ENCODE assay signal across 15 cellular contexts in the genomic region with DNA sequence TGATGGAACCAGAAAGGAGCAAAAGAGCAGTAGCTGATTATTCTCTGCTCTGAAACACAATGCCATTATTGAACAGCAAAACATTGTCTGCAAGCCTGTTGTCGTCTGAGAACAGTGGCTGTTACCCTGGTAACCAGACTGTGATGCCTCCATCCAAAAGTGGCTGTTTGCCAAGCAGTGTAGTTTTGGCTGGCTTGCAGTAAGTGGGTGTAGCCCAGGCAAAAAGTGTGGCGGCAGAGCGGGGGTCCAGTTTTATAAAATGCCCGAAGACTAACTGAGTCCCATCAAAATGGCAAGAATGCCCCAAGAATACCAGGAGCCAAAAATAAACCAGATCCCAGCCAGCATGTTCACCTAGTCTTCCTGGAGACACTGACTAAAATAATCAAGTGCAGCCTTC. TPM values are rescaled to one million over a fixed set of nuclear protein-coding genes. Genes with fewer than 3 reads are reported as not detected.
DNase-seq lines count a peak whose midpoint lies in the region; ATAC-seq and TF ChIP-seq lines count a peak whose summit lies in the region.
"Had no signal": no experiment of that assay in that cellular context is flagged by ENCODE, and none has a peak within 500 bp of the region (broad histone marks: within the 10 kb centered on the region; RNA-seq: fewer than 3 reads in every experiment).

No MANE protein-coding gene starts in this region.

- no peak overlapping the region for H3K27ac Mint-ChIP-seq in endodermal cell
- H3K27ac Mint-ChIP-seq: activated CD8-positive, alpha-beta T cell treated with anti-CD3 and anti-CD28 coated beads, Interleukin-2, amount 10 ng/mL, durations not matched to agents 7 days and 5 days; GM23338 had no signal

- peaks cover 21% of the 10 kb centered on the region for H3K4me1 Mint-ChIP-seq in endodermal cell
- H3K4me1 Mint-ChIP-seq in activated T-cell treated with anti-CD3 and anti-CD28 coated beads, Interleukin-2, amount 50 U/mL, for 4 hours (ENCODE audit: low read depth), result no peaks in the 10 kb centered on the region
- H3K4me1 Mint-ChIP-seq: central memory CD8-positive, alpha-beta T cell had no signal

- no peaks in the 10 kb centered on the region for H3K4me1 ChIP-seq in endodermal cell (ENCODE audit: control insufficient read depth, insufficient read depth, low read length)

- ATAC-seq in activated T-cell treated with anti-CD3 and anti-CD28 coated beads, Interleukin-2, amount 50 U/mL, for 4 hours, result no peak
- ATAC-seq in GM21786 (IDR thresholded peaks at IDR 0.05; ENCODE audit: unreplicated experiment), result no peak
- ATAC-seq: activated CD8-positive, alpha-beta T cell treated with anti-CD3 and anti-CD28 coated beads, Interleukin-2, amount 10 ng/mL, durations not matched to agents 7 days and 5 days; GM23338 had no signal

- no peaks in the 10 kb centered on the region for H3K27me3 ChIP-seq in endodermal cell (ENCODE audit: control insufficient read depth, insufficient read depth, low read length, poor library complexity, severe bottlenecking)

- WGBS in endodermal cell (ENCODE audit: insufficient coverage in 1 of 2, insufficient read length in 1 of 2), 2 experiments, result 86 to 97% methylated on average over 1 to 4 of the region's 4 CpGs

- peak; percentile 4 for DNase-seq in NCI-H2171 treated with DMSO at 0.1 percent for 48 hours (lab: John Stamatoyannopoulos, UW)
- DNase-seq in NCI-H2171 (lab: John Stamatoyannopoulos, UW), result no peak
- peak; percentile 32 for DNase-seq in NCI-H748 treated with DMSO at 0.1 percent for 48 hours (lab: John Stamatoyannopoulos, UW)
- no peak for DNase-seq in endodermal cell
- DNase-seq in superior temporal gyrus (ENCODE audit: extremely low spot score), result peak; percentile 60
- DNase-seq in activated T-cell treated with anti-CD3 and anti-CD28 coated beads, Interleukin-2, amount 50 U/mL, for 4 hours, result no peak
- DNase-seq in NCI-H510A treated with DMSO at 0.1 percent for 48 hours (lab: John Stamatoyannopoulos, UW), result no peak
- DNase-seq: activated CD8-positive, alpha-beta T cell treated with anti-CD3 and anti-CD28 coated beads, Interleukin-2, amount 10 ng/mL, durations not matched to agents 7 days and 5 days; Kasumi-1; SHP77 treated with DMSO at 0.1 percent for 48 hours; stimulated activated CD4-positive, alpha-beta T cell treated with anti-CD3 and anti-CD28 coated beads, Interleukin-1b, Interleukin-23, amount 100 ng/mL, for 48 hours had no signal

- H3K36me3 Mint-ChIP-seq in endodermal cell (ENCODE audit: low read depth), result no peaks in the 10 kb centered on the region
- H3K36me3 Mint-ChIP-seq in activated T-cell treated with anti-CD3 and anti-CD28 coated beads, Interleukin-2, amount 50 U/mL, for 4 hours (ENCODE audit: insufficient read depth), result no peaks in the 10 kb centered on the region

- peaks cover 8% of the 10 kb centered on the region for H3K27me3 Mint-ChIP-seq in endodermal cell (ENCODE audit: insufficient read depth)
- peaks cover 5% of the 10 kb centered on the region for H3K27me3 Mint-ChIP-seq in activated T-cell treated with anti-CD3 and anti-CD28 coated beads, Interleukin-2, amount 50 U/mL, for 4 hours (ENCODE audit: low read depth)

- no peak for TF ChIP-seq CTCF in endodermal cell (conservative IDR thresholded peaks at IDR 0.05)

- H3K9me3 ChIP-seq in endodermal cell (ENCODE audit: control insufficient read depth, low read length), result no peaks in the 10 kb centered on the region

- no peak overlapping the region for H3K4me3 Mint-ChIP-seq in endodermal cell
- no peak overlapping the region for H3K4me3 Mint-ChIP-seq in activated T-cell treated with anti-CD3 and anti-CD28 coated beads, Interleukin-2, amount 50 U/mL, for 4 hours
- H3K4me3 Mint-ChIP-seq: activated CD8-positive, alpha-beta T cell treated with anti-CD3 and anti-CD28 coated beads, Interleukin-2, amount 10 ng/mL, durations not matched to agents 7 days and 5 days; central memory CD8-positive, alpha-beta T cell; GM23338 had no signal

- H3K27ac ChIP-seq in endodermal cell (ENCODE audit: low read depth, low read length), result peak overlapping the region; percentile 89

- no peaks in the 10 kb centered on the region for H3K36me3 ChIP-seq in endodermal cell (ENCODE audit: control insufficient read depth, insufficient read depth, low read length)

- H3K9me3 Mint-ChIP-seq in endodermal cell, result no peaks in the 10 kb centered on the region
- no peaks in the 10 kb centered on the region for H3K9me3 Mint-ChIP-seq in activated T-cell treated with anti-CD3 and anti-CD28 coated beads, Interleukin-2, amount 50 U/mL, for 4 hours
- H3K9me3 Mint-ChIP-seq: central memory CD8-positive, alpha-beta T cell; GM23338 had no signal

- H3K4me3 ChIP-seq in endodermal cell (ENCODE audit: low read length), result no peak overlapping the region
- H3K4me3 ChIP-seq: GM23338 had no signal

- H3K9ac ChIP-seq in endodermal cell (ENCODE audit: extremely low read depth, low read length, poor library complexity, severe bottlenecking), result no peak overlapping the region

RNA-seq across cellular contexts. Expression of a gene that starts 2.5 kb away (rescaled TPM):
- 10 to 100 TPM in 1 of 2 donors, 1 to 10 TPM in 1; 5.1 to 16.0 TPM for total RNA-seq in endodermal cell
- 150 TPM for polyA plus RNA-seq in endodermal cell (2013, experiment 1 of 2)
- 129 TPM for polyA plus RNA-seq in endodermal cell (2013, experiment 2 of 2)
- total RNA-seq in activated T-cell treated with anti-CD3 and anti-CD28 coated beads, Interleukin-2, amount 50 U/mL, for 4 hours, result not detected
- total RNA-seq: activated CD8-positive, alpha-beta T cell treated with anti-CD3 and anti-CD28 coated beads, Interleukin-2, amount 10 ng/mL, durations not matched to agents 7 days and 5 days; pulmonary artery endothelial cell had no signal

RNA-seq across cellular contexts. Expression of a gene that starts 52.9 kb away (rescaled TPM):
- total RNA-seq in endodermal cell, result under 1 TPM; 0.42 to 0.64 TPM
- 2.0 TPM for polyA plus RNA-seq in endodermal cell (2013, experiment 1 of 2)
- 1.8 TPM for polyA plus RNA-seq in endodermal cell (2013, experiment 2 of 2)
- under 1 TPM; 0.24 to 0.30 (median 0.28) TPM for total RNA-seq in activated T-cell treated with anti-CD3 and anti-CD28 coated beads, Interleukin-2, amount 50 U/mL, for 4 hours

Comparison
In these comparisons a context has a peak if more than half of its experiments do, and no peak if none do; other contexts are left out.
1. DNase-seq: peak in NCI-H2171 treated with DMSO at 0.1 percent for 48 hours (single experiment), NCI-H748 treated with DMSO at 0.1 percent for 48 hours (single experiment) and superior temporal gyrus (single experiment); none in NCI-H2171 (single experiment), endodermal cell (single experiment), activated T-cell treated with anti-CD3 and anti-CD28 coated beads, Interleukin-2, amount 50 U/mL, for 4 hours (single experiment) and NCI-H510A treated with DMSO at 0.1 percent for 48 hours (single experiment).
2. RNA of a gene that starts 2.5 kb away (total RNA-seq): 5.1 to 16.0 TPM in endodermal cell; not detected in activated T-cell treated with anti-CD3 and anti-CD28 coated beads, Interleukin-2, amount 50 U/mL, for 4 hours; every median in the first group is over 4 times any median in the second.